ENCODE assay signal across 16 cellular contexts in genomic region chr16:48965391-48965790, GRCh38.
A peak's percentile ranks its signal among the peaks of the same experiment; 100 is the strongest.
DNase-seq lines count a peak whose midpoint lies in the region; TF ChIP-seq lines count a peak whose summit lies in the region.
"Had no signal": no experiment of that assay in that cellular context is flagged by ENCODE, and none has a peak within 500 bp of the region (broad histone marks: within the 10 kb centered on the region; RNA-seq: fewer than 3 reads in every experiment).

No MANE protein-coding gene starts in this region.

- H3K27me3 Mint-ChIP-seq in MCF 10A (ENCODE audit: insufficient read depth, unreplicated experiment): no peaks in the 10 kb centered on the region
- H3K27me3 Mint-ChIP-seq: CD4-positive, CD25-positive, alpha-beta regulatory T cell; stimulated activated naive CD8-positive, alpha-beta T cell treated with anti-CD3 and anti-CD28 coated beads, Interleukin-15, amount 100 ng/mL, for 72 hours had no signal

- H3K27ac ChIP-seq in neuronal stem cell (replicated peaks; ENCODE audit: low read length): no peak overlapping the region
- H3K27ac ChIP-seq: cardiac muscle cell, psoas muscle had no signal

- H3K4me3 ChIP-seq in neuronal stem cell (ENCODE audit: low read length in 2 of 2): no peak overlapping the region
- H3K4me3 ChIP-seq: cardiac muscle cell, psoas muscle had no signal

- H2BK120ac ChIP-seq in neuronal stem cell (ENCODE audit: low read depth, low read length): no peak overlapping the region

- intact Hi-C loops in MCF 10A (cut with micrococcal nuclease): no loop called here

- peaks cover 46% of the 10 kb centered on the region for H3K4me1 Mint-ChIP-seq in MCF 10A (ENCODE audit: insufficient read depth, unreplicated experiment)
- H3K4me1 Mint-ChIP-seq: CD4-positive, CD25-positive, alpha-beta regulatory T cell; natural killer cell; stimulated activated naive CD8-positive, alpha-beta T cell treated with anti-CD3 and anti-CD28 coated beads, Interleukin-15, amount 100 ng/mL, for 72 hours had no signal

- H3K27ac Mint-ChIP-seq in MCF 10A (ENCODE audit: low read depth, unreplicated experiment): no peak overlapping the region
- H3K27ac Mint-ChIP-seq: activated naive CD4-positive, alpha-beta T cell treated with anti-CD3 and anti-CD28 coated beads, Interleukin-2, amount 50 U/mL, for 72 hours; CD4-positive, CD25-positive, alpha-beta regulatory T cell; natural killer cell; stimulated activated naive CD8-positive, alpha-beta T cell treated with anti-CD3 and anti-CD28 coated beads, Interleukin-15, amount 100 ng/mL, for 72 hours had no signal

- BruUV-seq in MCF 10A (replicated peaks; lab: Mats Ljungman, UMichigan): no TSS peak

- H2BK15ac ChIP-seq in neuronal stem cell (ENCODE audit: low read length): no peak overlapping the region

- H3K23ac ChIP-seq in neuronal stem cell (ENCODE audit: low read depth, low read length, poor library complexity): no peak overlapping the region

- no peak overlapping the region for H3K4ac ChIP-seq in neuronal stem cell (ENCODE audit: low read length)

- H2AFZ ChIP-seq in neuronal stem cell (ENCODE audit: low read length): no peak overlapping the region

- no peak overlapping the region for H3K4me3 Mint-ChIP-seq in MCF 10A (ENCODE audit: unreplicated experiment)
- H3K4me3 Mint-ChIP-seq: CD4-positive, CD25-positive, alpha-beta regulatory T cell; natural killer cell; stimulated activated naive CD8-positive, alpha-beta T cell treated with anti-CD3 and anti-CD28 coated beads, Interleukin-15, amount 100 ng/mL, for 72 hours had no signal

- H3K27me3 ChIP-seq in neuronal stem cell (ENCODE audit: control insufficient read depth in 3 of 3, insufficient read depth in 3 of 3, low read depth in 1 of 3, low read length in 3 of 3): no peaks in the 10 kb centered on the region
- H3K27me3 ChIP-seq: cardiac muscle cell had no signal

- no peak overlapping the region for H2BK12ac ChIP-seq in neuronal stem cell (ENCODE audit: low read length)

- no peaks in the 10 kb centered on the region for H3K79me1 ChIP-seq in neuronal stem cell (ENCODE audit: low read depth, low read length)

- H4K91ac ChIP-seq in neuronal stem cell (ENCODE audit: low read depth, low read length, poor library complexity): no peak overlapping the region

- H2BK5ac ChIP-seq in neuronal stem cell (ENCODE audit: low read length): no peak overlapping the region

- H2AK5ac ChIP-seq in neuronal stem cell (ENCODE audit: low read depth, low read length): no peak overlapping the region

- DNase-seq in DMS79 (lab: John Stamatoyannopoulos, UW) (peak; percentile 66), LHCN-M2 (ENCODE audit: low read depth) (peak; percentile 70), NCI-H774 (lab: John Stamatoyannopoulos, UW) (peak; percentile 20), left kidney (ENCODE audit: low read depth, low spot score) (peak; percentile 29), neuronal stem cell (ENCODE audit: low spot score) (no peak), MCF 10A (ENCODE audit: unreplicated experiment) (no peak), globus pallidus (ENCODE audit: low spot score) (no peak)
- DNase-seq: activated CD4-positive, alpha-beta T cell treated with anti-CD3 and anti-CD28 coated beads for 1 hour; CD4-positive, CD25-positive, alpha-beta regulatory T cell; effector memory CD4-positive, alpha-beta T cell; GF-D8; natural killer cell; psoas muscle; stimulated activated naive CD8-positive, alpha-beta T cell treated with anti-CD3 and anti-CD28 coated beads, Interleukin-15, amount 100 ng/mL, for 72 hours had no signal

- TF ChIP-seq CTCF in MCF 10A (IDR thresholded peaks at IDR 0.05; ENCODE audit: unreplicated experiment): no peak

- H4K8ac ChIP-seq in neuronal stem cell (ENCODE audit: low read depth, low read length): no peak overlapping the region

- no peaks in the 10 kb centered on the region for H3K9me3 Mint-ChIP-seq in MCF 10A (ENCODE audit: unreplicated experiment)
- H3K9me3 Mint-ChIP-seq: activated naive CD4-positive, alpha-beta T cell treated with anti-CD3 and anti-CD28 coated beads, Interleukin-2, amount 50 U/mL, for 72 hours had no signal

- POLR2A ChIA-PET in MCF 10A (lab: Yijun Ruan, JAX): no interaction called here

- H3K4me2 ChIP-seq in neuronal stem cell (ENCODE audit: insufficient read depth, low read length, poor library complexity, severe bottlenecking): no peak overlapping the region

- H3K9ac ChIP-seq in neuronal stem cell (ENCODE audit: low read depth, low read length, poor library complexity): no peak overlapping the region

- H3K14ac ChIP-seq in neuronal stem cell (ENCODE audit: low read length): no peak overlapping the region

- no peaks in the 10 kb centered on the region for H3K9me3 ChIP-seq in neuronal stem cell (replicated peaks in 1 of 2; ENCODE audit: control insufficient read depth in 2 of 2, insufficient read depth in 1 of 2, low read depth in 1 of 2, low read length in 2 of 2)
- H3K9me3 ChIP-seq: psoas muscle had no signal

- no CpG with 5 or more reads among the region's 4 CpGs for WGBS in neuronal stem cell (ENCODE audit: extremely low coverage in 2 of 2, insufficient read length in 2 of 2, insufficient replicate concordance in 1 of 2), 2 donors

- H3K4me1 ChIP-seq in neuronal stem cell (ENCODE audit: control insufficient read depth in 2 of 2, insufficient read depth in 1 of 2, low read depth in 1 of 2, low read length in 2 of 2): no peaks in the 10 kb centered on the region
- H3K4me1 ChIP-seq: psoas muscle had no signal

- CTCF ChIA-PET in MCF 10A (lab: Yijun Ruan, JAX): interaction anchor here (0.6 kb wide), 1 partner anchor 33 kb away, joined by 3 read pairs; no protein-coding TSS in a partner anchor

- H3K36me3 ChIP-seq in neuronal stem cell (replicated peaks in 1 of 2; ENCODE audit: control insufficient read depth in 2 of 2, insufficient read depth in 2 of 2, low read length in 2 of 2): no peaks in the 10 kb centered on the region
- H3K36me3 ChIP-seq: cardiac muscle cell had no signal

- H3K36me3 Mint-ChIP-seq in MCF 10A (ENCODE audit: insufficient read depth, unreplicated experiment): peaks cover 7% of the 10 kb centered on the region
- H3K36me3 Mint-ChIP-seq: activated naive CD4-positive, alpha-beta T cell treated with anti-CD3 and anti-CD28 coated beads, Interleukin-2, amount 50 U/mL, for 72 hours; CD4-positive, CD25-positive, alpha-beta regulatory T cell; natural killer cell had no signal

- H3K18ac ChIP-seq in neuronal stem cell (ENCODE audit: low read length): no peak overlapping the region

Comparison
In these comparisons a context has a peak if more than half of its experiments do, and no peak if none do; other contexts are left out.
1. DNase-seq: peak in DMS79 (single experiment), LHCN-M2 (single experiment), NCI-H774 (single experiment) and left kidney (single experiment); none in neuronal stem cell (single experiment), MCF 10A (single experiment) and globus pallidus (single experiment).